Comparison of ENCODE assay signal across 25 cellular contexts in the genomic region with DNA sequence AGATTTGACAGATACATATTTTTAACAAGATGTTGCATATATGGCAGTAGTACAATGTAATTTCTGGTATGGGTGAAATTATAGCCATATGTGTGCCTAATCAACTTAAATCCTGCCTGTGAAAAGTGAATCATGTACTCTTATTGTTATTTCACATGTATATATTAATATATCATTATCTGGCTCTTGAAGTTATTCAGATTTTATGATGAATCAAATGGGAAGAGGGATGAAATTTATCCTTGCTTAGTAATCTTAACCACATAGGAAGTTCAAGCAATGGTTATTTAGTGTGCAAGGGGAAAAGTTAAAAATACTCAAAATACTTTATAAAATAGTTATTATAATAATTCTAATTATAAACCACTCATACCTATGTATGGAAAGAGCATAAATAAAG.
DNase-seq lines count a peak whose midpoint lies in the region; FAIRE-seq and TF ChIP-seq lines count a peak whose summit lies in the region.
"Had no signal": no experiment of that assay in that cellular context is flagged by ENCODE, and none has a peak within 500 bp of the region (broad histone marks: within the 10 kb centered on the region; RNA-seq: fewer than 3 reads in every experiment).

No MANE protein-coding gene starts in this region.

- H3K4me3 ChIP-seq in brain microvascular endothelial cell (ENCODE audit: low read depth, low read length), result no peak overlapping the region
- H3K4me3 ChIP-seq in kidney (ENCODE audit: low read length in 2 of 2), result no peak overlapping the region
- no peak overlapping the region for H3K4me3 ChIP-seq in transverse colon
- H3K4me3 ChIP-seq: BLaER1, GM23338, HAP-1, Peyer's patch had no signal

- H3K36me3 ChIP-seq in brain microvascular endothelial cell (replicated peaks), result no peaks in the 10 kb centered on the region
- H3K36me3 ChIP-seq in kidney (ENCODE audit: control insufficient read depth in 1 of 2, insufficient read depth in 2 of 2, low read length in 2 of 2), result no peaks in the 10 kb centered on the region
- H3K36me3 ChIP-seq in transverse colon, result no peaks in the 10 kb centered on the region
- H3K36me3 ChIP-seq: BLaER1, HAP-1, Peyer's patch had no signal

- H3K27me3 ChIP-seq in brain microvascular endothelial cell (replicated peaks) (no peaks in the 10 kb centered on the region), transverse colon (no peaks in the 10 kb centered on the region)
- H3K27me3 ChIP-seq: BLaER1, Peyer's patch had no signal

- H3K4me1 ChIP-seq in kidney (ENCODE audit: control insufficient read depth in 1 of 2, insufficient read depth in 1 of 2, low read depth in 1 of 2, low read length in 2 of 2) (peaks cover 0 to 4% of the 10 kb centered on the region in 2 donors), transverse colon (no peaks in the 10 kb centered on the region)
- H3K4me1 ChIP-seq: BLaER1, Peyer's patch had no signal

- H3K9me3 ChIP-seq in kidney (ENCODE audit: control insufficient read depth in 1 of 2, low read length in 2 of 2) (no peaks in the 10 kb centered on the region), transverse colon (no peaks in the 10 kb centered on the region)
- H3K9me3 ChIP-seq: BLaER1, HAP-1, Peyer's patch had no signal

- peak; percentile 69 for FAIRE-seq in H54 (lab: Jason Lieb, UNC)
- peak; percentile 35 for FAIRE-seq in kidney (lab: Jason Lieb, UNC)
- FAIRE-seq: GM12891 had no signal

- DNase-seq in EH (ENCODE audit: low read depth), result peak; percentile 8
- no peak for DNase-seq in H54 (ENCODE audit: insufficient read length, low spot score)
- DNase-seq in brain microvascular endothelial cell, result no peak
- DNase-seq in kidney, result no peak
- DNase-seq in NCI-H1694 treated with DMSO at 0.1 percent for 48 hours (lab: John Stamatoyannopoulos, UW), result no peak
- no peak for DNase-seq in NOMO-1 treated with DMSO at 0.1 percent for 48 hours (lab: John Stamatoyannopoulos, UW; ENCODE audit: unreplicated experiment)
- no peak for DNase-seq in transverse colon
- DNase-seq in GF-D8 (lab: John Stamatoyannopoulos, UW), result no peak
- DNase-seq: CD4-positive, CD25-positive, alpha-beta regulatory T cell; DMS153; DND-41; NCI-H1048; NCI-H1417; NCI-H1694; NCI-H2081; NCI-H226; NCI-H510A; NCI-H69; Peyer's patch; SHP77 treated with DMSO at 0.1 percent for 48 hours had no signal

- intact Hi-C loops in kidney (cut with DNase I) (no loop called here), transverse colon (cut with DNase I; ENCODE audit: low total_unique reads) (no loop called here)

- no peak overlapping the region for H3K9ac ChIP-seq in kidney (ENCODE audit: low read length in 2 of 2)
- H3K9ac ChIP-seq: BLaER1 had no signal

- peak overlapping the region; percentile 50 for H3K27ac ChIP-seq in brain microvascular endothelial cell
- H3K27ac ChIP-seq in kidney (ENCODE audit: low read depth in 2 of 2, low read length in 2 of 2), result no peak overlapping the region
- H3K27ac ChIP-seq in transverse colon, result no peak overlapping the region
- H3K27ac ChIP-seq: BLaER1, HL-60, Peyer's patch had no signal

- no peak for TF ChIP-seq EP300 in transverse colon (IDR thresholded peaks at IDR 0.05; ENCODE audit: low read depth)

- in situ Hi-C loops in brain microvascular endothelial cell (cut with HindIII; ENCODE audit: low pct_ligation_motif_present, low sequenced_read_pairs) (no loop called here), transverse colon (cut with MboI; ENCODE audit: low pct_ligation_motif_present in 1 of 4, low pct_unique_long_range_greater_than_20kb in 1 of 4, low sequenced_read_pairs in 3 of 4) (no loop called here)

- TF ChIP-seq POLR2A in H54 (IDR thresholded peaks at IDR 0.05; ENCODE audit: low read depth, low read length) (no peak), transverse colon (IDR thresholded peaks at IDR 0.05) (no peak)

- TF ChIP-seq CTCF in brain microvascular endothelial cell (IDR thresholded peaks at IDR 0.05; ENCODE audit: low read depth, low read length, missing control alignments) (no peak), kidney (IDR thresholded peaks at IDR 0.05; ENCODE audit: borderline replicate concordance, extremely low read depth, insufficient read depth) (no peak), transverse colon (IDR thresholded peaks at IDR 0.05) (no peak)
